ENCODE assay signal across 12 cellular contexts in genomic region chr10:78316451-78316931, GRCh38.
A peak's percentile ranks its signal among the peaks of the same experiment; 100 is the strongest.
DNase-seq lines count a peak whose midpoint lies in the region; ATAC-seq, FAIRE-seq and TF ChIP-seq lines count a peak whose summit lies in the region.
"Had no signal": no experiment of that assay in that cellular context is flagged by ENCODE, and none has a peak within 500 bp of the region (broad histone marks: within the 10 kb centered on the region; RNA-seq: fewer than 3 reads in every experiment).

No MANE protein-coding gene starts in this region.

- no peaks in the 10 kb centered on the region for H3K36me3 Mint-ChIP-seq in osteocyte (ENCODE audit: unreplicated experiment)

- FAIRE-seq in GM19239 (lab: Jason Lieb, UNC): no peak

- peaks cover 12% of the 10 kb centered on the region for H3K4me1 ChIP-seq in BE2C
- H3K4me1 ChIP-seq: BLaER1 had no signal

- ATAC-seq in HG02798 (IDR thresholded peaks at IDR 0.05; ENCODE audit: poor library complexity, unreplicated experiment) (no peak), GM19455 (IDR thresholded peaks at IDR 0.05; ENCODE audit: unreplicated experiment) (no peak)

- no peaks in the 10 kb centered on the region for H3K9me3 Mint-ChIP-seq in osteocyte (ENCODE audit: unreplicated experiment)

- no peaks in the 10 kb centered on the region for H3K4me1 Mint-ChIP-seq in osteocyte (ENCODE audit: unreplicated experiment)

- H3K36me3 ChIP-seq in BE2C: no peaks in the 10 kb centered on the region
- H3K36me3 ChIP-seq: BLaER1 had no signal

- TF ChIP-seq CTCF in BE2C (IDR thresholded peaks at IDR 0.05; ENCODE audit: low read depth, low read length) (no peak), fibroblast of villous mesenchyme (IDR thresholded peaks at IDR 0.05; ENCODE audit: insufficient read depth, low read depth, low read length) (no peak), osteocyte (IDR thresholded peaks at IDR 0.05) (no peak)

- DNase-seq in BE2C: peak; percentile 43
- peak; percentile 98 for DNase-seq in NCI-H446 treated with DMSO at 0.1 percent for 48 hours (lab: John Stamatoyannopoulos, UW)
- DNase-seq in fibroblast of villous mesenchyme (ENCODE audit: low read depth): peak; percentile 75
- peak; percentile 32 for DNase-seq in osteocyte (ENCODE audit: extremely low spot score, unreplicated experiment)
- DNase-seq in GM19239 (ENCODE audit: insufficient read length, low spot score): no peak
- no peak for DNase-seq in NCI-H146 (lab: John Stamatoyannopoulos, UW)
- DNase-seq: activated T-cell treated with anti-CD3 and anti-CD28 coated beads, Interleukin-2, amount 50 U/mL, for 48 hours; dermis blood vessel endothelial cell; T-helper 1 cell had no signal

- no peaks in the 10 kb centered on the region for H3K9me3 ChIP-seq in BE2C
- H3K9me3 ChIP-seq: BLaER1 had no signal

- no peak overlapping the region for H3K4me3 Mint-ChIP-seq in osteocyte (ENCODE audit: unreplicated experiment)

- H3K4me3 ChIP-seq in BE2C (ENCODE audit: low read depth, low read length) (no peak overlapping the region), fibroblast of villous mesenchyme (ENCODE audit: low read depth, low read length) (no peak overlapping the region)
- H3K4me3 ChIP-seq: BLaER1 had no signal

- peaks cover 37% of the 10 kb centered on the region for H3K27me3 Mint-ChIP-seq in osteocyte (ENCODE audit: unreplicated experiment)

- H3K27me3 ChIP-seq in BE2C: no peaks in the 10 kb centered on the region
- H3K27me3 ChIP-seq: BLaER1 had no signal

- no peak overlapping the region for H3K27ac Mint-ChIP-seq in osteocyte (ENCODE audit: unreplicated experiment)

Comparison
In these comparisons a context has a peak if more than half of its experiments do, and no peak if none do; other contexts are left out.
1. DNase-seq: peak in BE2C (single experiment), NCI-H446 treated with DMSO at 0.1 percent for 48 hours (single experiment), fibroblast of villous mesenchyme (single experiment) and osteocyte (single experiment); none in GM19239 (single experiment) and NCI-H146 (single experiment).